In genomic region chr20:34987288-34988175, GRCh38 we compare ENCODE assay signal across 27 cellular contexts. TPM values are rescaled to one million over a fixed set of nuclear protein-coding genes. Genes with fewer than 3 reads are reported as not detected.
DNase-seq lines count a peak whose midpoint lies in the region; ATAC-seq and TF ChIP-seq lines count a peak whose summit lies in the region.
"Had no signal": no experiment of that assay in that cellular context is flagged by ENCODE, and none has a peak within 500 bp of the region (broad histone marks: within the 10 kb centered on the region; RNA-seq: fewer than 3 reads in every experiment).

No MANE protein-coding gene starts in this region.

- no peaks in the 10 kb centered on the region for H3K9me3 ChIP-seq in PC-3 (ENCODE audit: low read length)
- H3K9me3 ChIP-seq in gastrocnemius medialis = no peaks in the 10 kb centered on the region
- H3K9me3 ChIP-seq: BLaER1 treated with 17β-estradiol and CSF1 and Interleukin-3, amounts not matched to agents 10 nM and 100 nM had no signal

- DNase-seq in PC-3 (no peak), dorsolateral prefrontal cortex (no peak), left lobe of liver (ENCODE audit: low spot score) (no peak), gastrocnemius medialis (no peak), NCI-H1092 (lab: John Stamatoyannopoulos, UW) (no peak), mesenteric fat pad (ENCODE audit: low spot score) (no peak)
- no peak for DNase-seq in activated T-cell treated with anti-CD3 and anti-CD28 coated beads, Interleukin-2, amount 50 U/mL, for 24 hours
- DNase-seq: activated CD4-positive, alpha-beta T cell treated with anti-CD3 and anti-CD28 coated beads, Interleukin-2, amount 10 ng/mL, durations not matched to agents 24 days and 14 days; activated naive CD4-positive, alpha-beta T cell treated with anti-CD3 and anti-CD28 coated beads for 36 hours; amniotic stem cell; COR-L47; effector memory CD8-positive, alpha-beta T cell; immature natural killer cell; Karpas-422; midbrain; NCI-H146; NCI-H2107; NCI-H510A; NK-92 treated with Interleukin-12 subunit alpha and Interleukin-12 subunit beta, amount 100 ng/mL, for 24 hours; SHP77 treated with DMSO at 0.1 percent for 48 hours; stimulated activated CD4-positive, alpha-beta T cell treated with anti-CD3 and anti-CD28 coated beads, Interleukin-2, amount 100 ng/mL, for 48 hours; WERI-Rb-1 had no signal

- H3K4me1 Mint-ChIP-seq in activated T-cell treated with anti-CD3 and anti-CD28 coated beads, Interleukin-2, amount 50 U/mL, for 24 hours (ENCODE audit: low read depth) = no peaks in the 10 kb centered on the region
- H3K4me1 Mint-ChIP-seq: activated CD4-positive, alpha-beta T cell treated with anti-CD3 and anti-CD28 coated beads, Interleukin-2, amount 10 ng/mL, durations not matched to agents 24 days and 14 days had no signal

- intact Hi-C loops in PC-3 (cut with micrococcal nuclease) = no loop called here
- intact Hi-C loops in dorsolateral prefrontal cortex (cut with DNase I) = no loop called here
- intact Hi-C loops in gastrocnemius medialis (cut with DNase I; ENCODE audit: low total_unique reads) = no loop called here

- no peaks in the 10 kb centered on the region for H3K36me3 ChIP-seq in PC-3 (ENCODE audit: low read depth, low read length)
- H3K36me3 ChIP-seq in gastrocnemius medialis = no peaks in the 10 kb centered on the region
- H3K36me3 ChIP-seq: BLaER1 treated with 17β-estradiol and CSF1 and Interleukin-3, amounts not matched to agents 10 nM and 100 nM; WERI-Rb-1 had no signal

- no peak overlapping the region for H2AFZ ChIP-seq in PC-3 (ENCODE audit: low read length)

- no peaks in the 10 kb centered on the region for H3K9me2 ChIP-seq in PC-3 (replicated peaks; ENCODE audit: low read length)

- POLR2A ChIA-PET in PC-3 (lab: Charles Lee; ENCODE audit: unreplicated experiment) = no interaction called here

- no peaks in the 10 kb centered on the region for H3K79me2 ChIP-seq in PC-3 (ENCODE audit: low read length)

- no peak overlapping the region for H3K4me3 Mint-ChIP-seq in activated T-cell treated with anti-CD3 and anti-CD28 coated beads, Interleukin-2, amount 50 U/mL, for 24 hours
- H3K4me3 Mint-ChIP-seq: activated CD4-positive, alpha-beta T cell treated with anti-CD3 and anti-CD28 coated beads, Interleukin-2, amount 10 ng/mL, durations not matched to agents 24 days and 14 days; activated naive CD4-positive, alpha-beta T cell treated with anti-CD3 and anti-CD28 coated beads for 36 hours; effector memory CD8-positive, alpha-beta T cell; immature natural killer cell; naive thymus-derived CD8-positive, alpha-beta T cell had no signal

- no peak for ATAC-seq in PC-3
- ATAC-seq in left lobe of liver = peak; percentile 4
- ATAC-seq in gastrocnemius medialis = no peak
- ATAC-seq: effector memory CD8-positive, alpha-beta T cell; HCT116; naive thymus-derived CD8-positive, alpha-beta T cell had no signal

- peaks cover 13% of the 10 kb centered on the region for H3K27me3 Mint-ChIP-seq in activated T-cell treated with anti-CD3 and anti-CD28 coated beads, Interleukin-2, amount 50 U/mL, for 24 hours

- H3K27ac Mint-ChIP-seq in activated T-cell treated with anti-CD3 and anti-CD28 coated beads, Interleukin-2, amount 50 U/mL, for 24 hours = no peak overlapping the region
- H3K27ac Mint-ChIP-seq: activated CD4-positive, alpha-beta T cell treated with anti-CD3 and anti-CD28 coated beads, Interleukin-2, amount 10 ng/mL, durations not matched to agents 24 days and 14 days; activated naive CD4-positive, alpha-beta T cell treated with anti-CD3 and anti-CD28 coated beads for 36 hours had no signal

- CTCF ChIA-PET in PC-3 (lab: Charles Lee) = no interaction called here

- no peaks in the 10 kb centered on the region for H3F3A ChIP-seq in PC-3 (ENCODE audit: low read length, unreplicated experiment)

- no peaks in the 10 kb centered on the region for H3K36me3 Mint-ChIP-seq in activated T-cell treated with anti-CD3 and anti-CD28 coated beads, Interleukin-2, amount 50 U/mL, for 24 hours (ENCODE audit: low read depth)
- H3K36me3 Mint-ChIP-seq: immature natural killer cell had no signal

- H3K9me3 Mint-ChIP-seq in activated T-cell treated with anti-CD3 and anti-CD28 coated beads, Interleukin-2, amount 50 U/mL, for 24 hours = no peaks in the 10 kb centered on the region
- H3K9me3 Mint-ChIP-seq: activated CD4-positive, alpha-beta T cell treated with anti-CD3 and anti-CD28 coated beads, Interleukin-2, amount 10 ng/mL, durations not matched to agents 24 days and 14 days; activated naive CD4-positive, alpha-beta T cell treated with anti-CD3 and anti-CD28 coated beads for 36 hours; effector memory CD8-positive, alpha-beta T cell; immature natural killer cell; naive thymus-derived CD8-positive, alpha-beta T cell had no signal

- in situ Hi-C loops in gastrocnemius medialis (cut with MboI; ENCODE audit: low sequenced_read_pairs in 4 of 4) = no loop called here

- TF ChIP-seq CTCF in PC-3 (conservative IDR thresholded peaks at IDR 0.05; ENCODE audit: low read depth, low read length) (no peak), dorsolateral prefrontal cortex (IDR thresholded peaks at IDR 0.05 in 54 of 56, conservative IDR thresholded peaks at IDR 0.05 in 2 of 56; ENCODE audit: low read depth in 1 of 56, partially characterized antibody in 56 of 56) (no peak), gastrocnemius medialis (IDR thresholded peaks at IDR 0.05 in 4 of 5, conservative IDR thresholded peaks at IDR 0.05 in 1 of 5) (no peak)

- no peak overlapping the region for H3K4me2 ChIP-seq in PC-3 (ENCODE audit: low read length)
- H3K4me2 ChIP-seq: BLaER1 treated with 17β-estradiol and CSF1 and Interleukin-3, amounts not matched to agents 10 nM and 100 nM had no signal

- no peak overlapping the region for H3K4me3 ChIP-seq in PC-3 (ENCODE audit: low read length)
- no peak overlapping the region for H3K4me3 ChIP-seq in dorsolateral prefrontal cortex
- H3K4me3 ChIP-seq in gastrocnemius medialis = no peak overlapping the region
- H3K4me3 ChIP-seq: BLaER1 treated with 17β-estradiol and CSF1 and Interleukin-3, amounts not matched to agents 10 nM and 100 nM; coronary artery had no signal

- H3K27ac ChIP-seq in PC-3 (ENCODE audit: low read length) = no peak overlapping the region
- H3K27ac ChIP-seq in dorsolateral prefrontal cortex = peak overlapping the region in 53 of 59 donors; percentile 6 to 84 (median 64)
- H3K27ac ChIP-seq in gastrocnemius medialis = peak overlapping the region; percentile 89 to 99 (median 94)
- H3K27ac ChIP-seq: BLaER1 treated with 17β-estradiol and CSF1 and Interleukin-3, amounts not matched to agents 10 nM and 100 nM; coronary artery; WERI-Rb-1 had no signal

- BruUV-seq in PC-3 (replicated peaks; lab: Mats Ljungman, UMichigan) = TSS peak; percentile 3

- no peak overlapping the region for H3K9ac ChIP-seq in PC-3 (ENCODE audit: low read length)
- H3K9ac ChIP-seq: BLaER1 treated with 17β-estradiol and CSF1 and Interleukin-3, amounts not matched to agents 10 nM and 100 nM had no signal

- no peak for TF ChIP-seq POLR2A in gastrocnemius medialis (IDR thresholded peaks at IDR 0.05)

- H3K4me1 ChIP-seq in PC-3 (ENCODE audit: insufficient read depth, low read length) = peaks cover 5% of the 10 kb centered on the region
- H3K4me1 ChIP-seq in gastrocnemius medialis = peaks cover 16 to 20% of the 10 kb centered on the region in 2 donors

- no peaks in the 10 kb centered on the region for H4K20me1 ChIP-seq in PC-3 (ENCODE audit: low read length)

- H3K27me3 ChIP-seq in PC-3 (ENCODE audit: low read length) (no peaks in the 10 kb centered on the region), dorsolateral prefrontal cortex (peaks cover 0 to 4% (median 0%) of the 10 kb centered on the region in 45 donors), gastrocnemius medialis (peaks cover 0 to 7% (median 0%) of the 10 kb centered on the region in 3 donors)
- H3K27me3 ChIP-seq: BLaER1 treated with 17β-estradiol and CSF1 and Interleukin-3, amounts not matched to agents 10 nM and 100 nM had no signal

RNA-seq across cellular contexts. Expression of gene MYH7B, which starts 31.9 kb away (rescaled TPM):
- total RNA-seq in PC-3 (2014; rRNA removed) (0.04 TPM in 1 of 2 replicates, not detected in the other), dorsolateral prefrontal cortex (10 to 100 TPM in 118 of 120 experiments, 1 to 10 TPM in 2; 8.0 to 38.2 (median 21.1) TPM), left lobe of liver (0.45 TPM), gastrocnemius medialis (1 to 10 TPM; 1.6 to 8.5 (median 3.3) TPM), mesenteric fat pad (0.06 TPM)
- total RNA-seq: fibroblast of villous mesenchyme had no signal

RNA-seq across cellular contexts. Expression of gene GSS, which starts 31.9 kb away (rescaled TPM):
- 82.0 and 95.9 TPM in 2 replicates for total RNA-seq in PC-3 (2014; rRNA removed)
- 10 to 100 TPM; 16.3 to 49.2 (median 35.7) TPM for total RNA-seq in dorsolateral prefrontal cortex
- 29.2 TPM for total RNA-seq in left lobe of liver
- 10 to 100 TPM; 14.1 to 33.0 (median 23.8) TPM for total RNA-seq in gastrocnemius medialis
- total RNA-seq in mesenteric fat pad = 33.3 TPM
